16 cellular contexts compared by ENCODE assay signal in genomic region chr1:167633258-167633944, GRCh38. TPM values are rescaled to one million over a fixed set of nuclear protein-coding genes. Genes with fewer than 3 reads are reported as not detected.
DNase-seq lines count a peak whose midpoint lies in the region; ATAC-seq and FAIRE-seq lines count a peak whose summit lies in the region.
"Had no signal": no experiment of that assay in that cellular context is flagged by ENCODE, and none has a peak within 500 bp of the region (broad histone marks: within the 10 kb centered on the region; RNA-seq: fewer than 3 reads in every experiment).

No MANE protein-coding gene starts in this region.

- H3K9me3 Mint-ChIP-seq in activated naive CD4-positive, alpha-beta T cell treated with anti-CD3 and anti-CD28 coated beads for 36 hours, result no peaks in the 10 kb centered on the region
- H3K9me3 Mint-ChIP-seq in activated naive CD8-positive, alpha-beta T cell treated with anti-CD3 and anti-CD28 coated beads, Interleukin-2, amount 50 U/mL, for 24 hours, result no peaks in the 10 kb centered on the region

- ATAC-seq in activated naive CD8-positive, alpha-beta T cell treated with anti-CD3 and anti-CD28 coated beads, Interleukin-2, amount 50 U/mL, for 24 hours, result no peak
- ATAC-seq in HG02588 (IDR thresholded peaks at IDR 0.05; ENCODE audit: unreplicated experiment), result no peak

- H3K9ac ChIP-seq in skeletal muscle tissue (ENCODE audit: low read depth in 1 of 3, low read length in 3 of 3), result no peak overlapping the region

- H3K4me1 Mint-ChIP-seq in activated naive CD4-positive, alpha-beta T cell treated with anti-CD3 and anti-CD28 coated beads for 36 hours (ENCODE audit: low read depth), result peaks cover 83% of the 10 kb centered on the region
- H3K4me1 Mint-ChIP-seq in activated naive CD8-positive, alpha-beta T cell treated with anti-CD3 and anti-CD28 coated beads, Interleukin-2, amount 50 U/mL, for 24 hours, result peaks cover 91% of the 10 kb centered on the region

- peak overlapping the region; percentile 85 for H3K4me3 Mint-ChIP-seq in activated naive CD4-positive, alpha-beta T cell treated with anti-CD3 and anti-CD28 coated beads for 36 hours
- peak overlapping the region; percentile 98 for H3K4me3 Mint-ChIP-seq in activated naive CD8-positive, alpha-beta T cell treated with anti-CD3 and anti-CD28 coated beads, Interleukin-2, amount 50 U/mL, for 24 hours

- DNase-seq in activated naive CD4-positive, alpha-beta T cell treated with anti-CD3 and anti-CD28 coated beads for 36 hours, result peak; percentile 5
- DNase-seq in activated naive CD4-positive, alpha-beta T cell treated with anti-CD3 and anti-CD28 coated beads, Interleukin-2, amount 50 U/mL, for 16 hours, result no peak
- no peak for DNase-seq in activated naive CD8-positive, alpha-beta T cell treated with anti-CD3 and anti-CD28 coated beads, Interleukin-2, amount 50 U/mL, for 24 hours
- no peak for DNase-seq in small intestine
- no peak for DNase-seq in NK-92 treated with Interleukin-12 subunit alpha and Interleukin-12 subunit beta, amount 100 ng/mL, for 24 hours (lab: John Stamatoyannopoulos, UW)
- DNase-seq: DMS153; midbrain; NCI-H1436; NCI-H524; stimulated activated CD4-positive, alpha-beta T cell treated with anti-CD3 and anti-CD28 coated beads, Interleukin-1b, Interleukin-23, amount 100 ng/mL, for 48 hours; uterus had no signal

- H3K4me1 ChIP-seq in skeletal muscle tissue (ENCODE audit: control insufficient read depth in 3 of 3, insufficient read depth in 3 of 3, low read length in 3 of 3), result peaks cover 71 to 95% (median 85%) of the 10 kb centered on the region in 3 donors
- peaks cover 0 to 18% of the 10 kb centered on the region in 2 donors for H3K4me1 ChIP-seq in small intestine (ENCODE audit: control insufficient read depth in 2 of 2, insufficient read depth in 1 of 2, low read depth in 1 of 2, low read length in 1 of 2)
- H3K4me1 ChIP-seq: uterus had no signal

- H3K36me3 Mint-ChIP-seq in activated naive CD4-positive, alpha-beta T cell treated with anti-CD3 and anti-CD28 coated beads for 36 hours (ENCODE audit: low read depth), result peaks cover 11% of the 10 kb centered on the region
- peaks cover 38% of the 10 kb centered on the region for H3K36me3 Mint-ChIP-seq in activated naive CD8-positive, alpha-beta T cell treated with anti-CD3 and anti-CD28 coated beads, Interleukin-2, amount 50 U/mL, for 24 hours (ENCODE audit: low read depth)

- H3K9me3 ChIP-seq in KOPT-K1 (ENCODE audit: insufficient read depth, low read length, poor library complexity, severe bottlenecking) (no peaks in the 10 kb centered on the region), skeletal muscle tissue (ENCODE audit: control insufficient read depth in 3 of 3, low read length in 3 of 3) (no peaks in the 10 kb centered on the region), small intestine (ENCODE audit: control insufficient read depth, low read depth) (no peaks in the 10 kb centered on the region)
- H3K9me3 ChIP-seq: uterus had no signal

- peak overlapping the region; percentile 100 for H3K27ac ChIP-seq in KOPT-K1 (ENCODE audit: low read depth, low read length, poor library complexity, severe bottlenecking)
- peak overlapping the region; percentile 95 for H3K27ac ChIP-seq in skeletal muscle tissue (ENCODE audit: low read depth, low read length)
- H3K27ac ChIP-seq in small intestine (ENCODE audit: low read depth in 1 of 2, low read length in 1 of 2), result peak overlapping the region in 1 of 2 donors; percentile 29
- H3K27ac ChIP-seq: uterus had no signal

- no peak for FAIRE-seq in small intestine (lab: Jason Lieb, UNC)

- H3K27me3 ChIP-seq in skeletal muscle tissue (ENCODE audit: control insufficient read depth in 3 of 3, insufficient read depth in 3 of 3, low read length in 3 of 3) (no peaks in the 10 kb centered on the region), small intestine (ENCODE audit: control insufficient read depth in 2 of 2, insufficient read depth in 2 of 2, low read length in 2 of 2) (no peaks in the 10 kb centered on the region)
- H3K27me3 ChIP-seq: uterus had no signal

- H3K27me3 Mint-ChIP-seq in activated naive CD4-positive, alpha-beta T cell treated with anti-CD3 and anti-CD28 coated beads for 36 hours (ENCODE audit: low read depth), result no peaks in the 10 kb centered on the region
- H3K27me3 Mint-ChIP-seq in activated naive CD8-positive, alpha-beta T cell treated with anti-CD3 and anti-CD28 coated beads, Interleukin-2, amount 50 U/mL, for 24 hours, result no peaks in the 10 kb centered on the region

- H3K36me3 ChIP-seq in KOPT-K1 (ENCODE audit: insufficient read depth, low read length) (peaks cover 47% of the 10 kb centered on the region), skeletal muscle tissue (ENCODE audit: control insufficient read depth in 3 of 3, insufficient read depth in 3 of 3, low read length in 3 of 3) (no peaks in the 10 kb centered on the region), small intestine (ENCODE audit: control insufficient read depth in 2 of 2, insufficient read depth in 2 of 2, low read length in 2 of 2) (peaks cover 0 to 3% of the 10 kb centered on the region in 2 donors)
- H3K36me3 ChIP-seq: uterus had no signal

- 82 to 86% (median 84%) methylated on average over 3 of the region's 3 CpGs for WGBS in small intestine, 3 donors

- H3K4me3 ChIP-seq in skeletal muscle tissue (ENCODE audit: low read length in 3 of 3) (no peak overlapping the region), small intestine (ENCODE audit: low read depth in 1 of 2, low read length in 2 of 2) (no peak overlapping the region)
- H3K4me3 ChIP-seq: uterus had no signal

- intact Hi-C loops in activated naive CD4-positive, alpha-beta T cell treated with anti-CD3 and anti-CD28 coated beads for 36 hours (cut with micrococcal nuclease), result loop anchor here (2.0 to 10.0 kb wide), 2 partner anchors 17 to 1459 kb away; no protein-coding TSS in a partner anchor

- H3K27ac Mint-ChIP-seq in activated naive CD4-positive, alpha-beta T cell treated with anti-CD3 and anti-CD28 coated beads for 36 hours, result peak overlapping the region; percentile 95
- H3K27ac Mint-ChIP-seq in activated naive CD8-positive, alpha-beta T cell treated with anti-CD3 and anti-CD28 coated beads, Interleukin-2, amount 50 U/mL, for 24 hours, result peak overlapping the region; percentile 99
- H3K27ac Mint-ChIP-seq: progenitor cell of endocrine pancreas had no signal

- CTCF ChIA-PET in activated naive CD4-positive, alpha-beta T cell treated with anti-CD3 and anti-CD28 coated beads for 36 hours (lab: Charles Lee), result interaction anchor here (0.7 to 13.6 kb wide), 4 partner anchors 10 to 54 kb away, joined by 3 to 226 read pairs (median 18); no protein-coding TSS in a partner anchor

RNA-seq across cellular contexts. Expression of gene RCSD1, which starts 3.4 kb away (rescaled TPM):
- total RNA-seq in activated naive CD4-positive, alpha-beta T cell treated with anti-CD3 and anti-CD28 coated beads for 36 hours, result 10 to 100 TPM; 27.3 to 27.9 TPM
- 45.9 TPM for total RNA-seq in skeletal muscle tissue
- 10 to 100 TPM in 1 of 3 donors, 1 to 10 TPM in 2; 2.0 to 14.1 (median 9.1) TPM for polyA plus RNA-seq in small intestine
- polyA plus RNA-seq: AG04450 had no signal
